ENCODE assay signal across 9 cellular contexts in the genomic region with DNA sequence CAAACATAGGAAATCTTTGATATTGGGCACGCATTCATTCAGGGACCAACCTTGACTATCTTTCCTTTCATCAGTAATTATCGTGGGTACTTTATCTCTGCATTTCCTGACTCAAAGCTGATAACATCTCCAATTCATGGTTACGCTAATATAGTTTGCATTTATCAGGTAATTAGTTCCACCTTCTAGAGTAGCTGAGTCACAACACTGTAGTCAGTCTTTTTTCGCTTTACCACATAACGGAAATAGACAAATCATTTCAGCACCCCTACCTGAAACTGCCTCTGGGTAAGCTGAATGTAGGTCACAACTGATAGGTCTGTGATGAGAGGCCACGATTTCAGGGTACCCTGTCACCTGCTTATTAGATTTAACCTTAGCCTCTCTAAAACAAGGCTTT. TPM values are rescaled to one million over a fixed set of nuclear protein-coding genes. Genes with fewer than 3 reads are reported as not detected.
DNase-seq lines count a peak whose midpoint lies in the region; ATAC-seq and TF ChIP-seq lines count a peak whose summit lies in the region.
"Had no signal": no experiment of that assay in that cellular context is flagged by ENCODE, and none has a peak within 500 bp of the region (broad histone marks: within the 10 kb centered on the region; RNA-seq: fewer than 3 reads in every experiment).

No MANE protein-coding gene starts in this region.

- H3K36me3 ChIP-seq in upper lobe of left lung (peaks cover 0 to 7% (median 2%) of the 10 kb centered on the region in 4 donors), mesenchymal stem cell (ENCODE audit: control insufficient read depth in 1 of 2, insufficient read depth in 2 of 2, low read depth in 1 of 2, low read length in 2 of 2) (no peaks in the 10 kb centered on the region)

- H3K4ac ChIP-seq in mesenchymal stem cell (ENCODE audit: low read depth in 1 of 2, low read length in 2 of 2) = no peak overlapping the region

- peaks cover 5% of the 10 kb centered on the region for H3K36me3 Mint-ChIP-seq in memory B cell

- no peaks in the 10 kb centered on the region for H3K9me3 ChIP-seq in upper lobe of left lung
- H3K9me3 ChIP-seq in mesenchymal stem cell (ENCODE audit: control insufficient read depth, low read length) = no peaks in the 10 kb centered on the region

- H3K9me3 Mint-ChIP-seq in memory B cell = no peaks in the 10 kb centered on the region

- H3K27ac ChIP-seq in upper lobe of left lung (no peak overlapping the region), mesenchymal stem cell (ENCODE audit: low read length, poor library complexity, severe bottlenecking) (no peak overlapping the region)

- H2BK12ac ChIP-seq in mesenchymal stem cell (ENCODE audit: low read length in 2 of 2) = no peak overlapping the region

- H3K4me1 ChIP-seq in upper lobe of left lung (no peaks in the 10 kb centered on the region), mesenchymal stem cell (ENCODE audit: control insufficient read depth, insufficient read depth, low read depth, low read length) (no peaks in the 10 kb centered on the region)

- ATAC-seq in GM18870 (IDR thresholded peaks at IDR 0.05; ENCODE audit: unreplicated experiment) = peak; percentile 99
- peak; percentile 92 for ATAC-seq in HG02623 (IDR thresholded peaks at IDR 0.05; ENCODE audit: unreplicated experiment)
- peak; percentile 68 for ATAC-seq in memory B cell (ENCODE audit: low read depth)
- no peak for ATAC-seq in upper lobe of left lung (ENCODE audit: low FRiP score in 2 of 2)

- H3K23ac ChIP-seq in mesenchymal stem cell (ENCODE audit: low read length in 2 of 2) = no peak overlapping the region

- H2AK5ac ChIP-seq in mesenchymal stem cell (ENCODE audit: low read length, severe bottlenecking) = no peak overlapping the region

- no peak overlapping the region for H4K8ac ChIP-seq in mesenchymal stem cell (ENCODE audit: low read length)

- DNase-seq in RPMI7951 (ENCODE audit: low read depth) = peak; percentile 24
- no peak for DNase-seq in memory B cell (ENCODE audit: low spot score in 2 of 2)
- DNase-seq in G401 (ENCODE audit: low spot score) = no peak
- DNase-seq in NCI-H1694 treated with DMSO at 0.1 percent for 48 hours (lab: John Stamatoyannopoulos, UW) = no peak
- DNase-seq in upper lobe of left lung = no peak
- no peak for DNase-seq in mesenchymal stem cell

- no peak overlapping the region for H2AFZ ChIP-seq in mesenchymal stem cell (ENCODE audit: low read depth, low read length)

- H3K79me1 ChIP-seq in mesenchymal stem cell (replicated peaks; ENCODE audit: low read length, poor library complexity, severe bottlenecking) = no peaks in the 10 kb centered on the region

- TF ChIP-seq CTCF in upper lobe of left lung (IDR thresholded peaks at IDR 0.05) = no peak

- H3K4me3 Mint-ChIP-seq in memory B cell = no peak overlapping the region

- 69% methylated on average over 6 of the region's 6 CpGs for WGBS in upper lobe of left lung, 2 donors
- WGBS in mesenchymal stem cell = 88% methylated on average over 6 of the region's 6 CpGs

- no peak overlapping the region for H3K4me2 ChIP-seq in mesenchymal stem cell (ENCODE audit: low read length, poor library complexity, severe bottlenecking)

- no peak overlapping the region for H4K91ac ChIP-seq in mesenchymal stem cell (ENCODE audit: low read length)

- H3K27me3 Mint-ChIP-seq in memory B cell = no peaks in the 10 kb centered on the region

- no peaks in the 10 kb centered on the region for H3K27me3 ChIP-seq in upper lobe of left lung
- H3K27me3 ChIP-seq in mesenchymal stem cell (ENCODE audit: control insufficient read depth in 1 of 2, insufficient read depth in 1 of 2, low read length in 2 of 2) = no peaks in the 10 kb centered on the region

- in situ Hi-C loops in G401 (cut with HindIII; ENCODE audit: low sequenced_read_pairs) = no loop called here

- no peak overlapping the region for H3K14ac ChIP-seq in mesenchymal stem cell (ENCODE audit: low read length in 2 of 2)

- no peak overlapping the region for H3K27ac Mint-ChIP-seq in memory B cell

- H2BK5ac ChIP-seq in mesenchymal stem cell (ENCODE audit: low read depth, low read length, poor library complexity, severe bottlenecking) = no peak overlapping the region

- no peak overlapping the region for H2BK120ac ChIP-seq in mesenchymal stem cell (ENCODE audit: low read depth, low read length)

- H3K18ac ChIP-seq in mesenchymal stem cell (ENCODE audit: low read depth in 1 of 2, low read length in 2 of 2) = no peak overlapping the region

- no peak for TF ChIP-seq EP300 in upper lobe of left lung (IDR thresholded peaks at IDR 0.05)

- no peak overlapping the region for H3K4me3 ChIP-seq in upper lobe of left lung
- H3K4me3 ChIP-seq in mesenchymal stem cell (ENCODE audit: insufficient read depth in 1 of 2, low read depth in 1 of 2, low read length in 2 of 2) = no peak overlapping the region

- no peak overlapping the region for H3K9ac ChIP-seq in mesenchymal stem cell (ENCODE audit: low read length)

- H2BK15ac ChIP-seq in mesenchymal stem cell (ENCODE audit: low read depth, poor library complexity, severe bottlenecking) = no peak overlapping the region

- no peak for TF ChIP-seq POLR2A in upper lobe of left lung (IDR thresholded peaks at IDR 0.05)

- H3K4me1 Mint-ChIP-seq in memory B cell = peaks cover 7% of the 10 kb centered on the region

RNA-seq across cellular contexts. Expression of gene IL22, which starts 36.7 kb away (rescaled TPM):
- total RNA-seq in RPMI7951 (2014; rRNA removed; shearing (Covaris generic)) = not detected in 2 replicates
- not detected in 2 replicates for total RNA-seq in G401 (2014; rRNA removed; shearing (Covaris generic))
- not detected for total RNA-seq in upper lobe of left lung
- polyA plus RNA-seq in mesenchymal stem cell (2013, experiment 1 of 2) = not detected
- polyA plus RNA-seq in mesenchymal stem cell (2013, experiment 2 of 2) = not detected
- total RNA-seq: mononuclear cell had no signal

RNA-seq across cellular contexts. Expression of gene MDM1, which starts 42.0 kb away (rescaled TPM):
- total RNA-seq in RPMI7951 (2014; rRNA removed; shearing (Covaris generic)) = 7.7 and 8.7 TPM in 2 replicates
- 6.5 and 12.8 TPM in 2 replicates for total RNA-seq in G401 (2014; rRNA removed; shearing (Covaris generic))
- 10 to 100 TPM in 4 of 6 donors, 1 to 10 TPM in 2; 3.9 to 29.3 (median 11.0) TPM for total RNA-seq in upper lobe of left lung
- polyA plus RNA-seq in mesenchymal stem cell (2013, experiment 1 of 2) = 4.2 TPM
- polyA plus RNA-seq in mesenchymal stem cell (2013, experiment 2 of 2) = 4.4 TPM

Comparison
In these comparisons a context has a peak if more than half of its experiments do, and no peak if none do; other contexts are left out.
1. ATAC-seq: peak in GM18870 (single experiment), HG02623 (single experiment) and memory B cell (single experiment); none in upper lobe of left lung (0 of 2).